Comparison of ENCODE assay signal across 8 cellular contexts in genomic region chr7:322111-322671, GRCh38. TPM values are rescaled to one million over a fixed set of nuclear protein-coding genes. Genes with fewer than 3 reads are reported as not detected.
DNase-seq lines count a peak whose midpoint lies in the region; ATAC-seq and TF ChIP-seq lines count a peak whose summit lies in the region.

No MANE protein-coding gene starts in this region.

- H3K9me3 ChIP-seq in SU-DHL-6 (ENCODE audit: insufficient read depth, low read length) (no peaks in the 10 kb centered on the region), right cardiac atrium (ENCODE audit: control insufficient read depth, low read length) (no peaks in the 10 kb centered on the region), gastrocnemius medialis (no peaks in the 10 kb centered on the region)

- no peak overlapping the region for H3K4me3 Mint-ChIP-seq in activated naive CD8-positive, alpha-beta T cell treated with anti-CD3 and anti-CD28 coated beads, Interleukin-2, amount 10 ng/mL, durations not matched to agents 7 days and 5 days

- ATAC-seq in HG03095 (IDR thresholded peaks at IDR 0.05; ENCODE audit: unreplicated experiment): peak; percentile 52
- peak; percentile 96 for ATAC-seq in activated naive CD8-positive, alpha-beta T cell treated with anti-CD3 and anti-CD28 coated beads, Interleukin-2, amount 10 ng/mL, durations not matched to agents 7 days and 5 days (ENCODE audit: low read depth)
- peak; percentile 82 to 88 for ATAC-seq in right cardiac atrium
- ATAC-seq in gastrocnemius medialis: peak; percentile 49 to 78
- no peak for ATAC-seq in HG02884 (IDR thresholded peaks at IDR 0.05; ENCODE audit: unreplicated experiment)
- ATAC-seq in HG03196 (IDR thresholded peaks at IDR 0.05; ENCODE audit: unreplicated experiment): no peak

- no peak overlapping the region for H3K4me2 ChIP-seq in SU-DHL-6 (ENCODE audit: low read depth, low read length, poor library complexity, severe bottlenecking)

- no peaks in the 10 kb centered on the region for H3K4me1 Mint-ChIP-seq in activated naive CD8-positive, alpha-beta T cell treated with anti-CD3 and anti-CD28 coated beads, Interleukin-2, amount 10 ng/mL, durations not matched to agents 7 days and 5 days

- H3K9me2 ChIP-seq in SU-DHL-6 (replicated peaks; ENCODE audit: insufficient read depth, low read length): no peaks in the 10 kb centered on the region

- 0 out of 2 replicates have a peak, but pooled peaks cover 3% of the 10 kb centered on the region for H3K27me3 ChIP-seq in SU-DHL-6 (ENCODE audit: low read length)
- H3K27me3 ChIP-seq in right cardiac atrium (ENCODE audit: control insufficient read depth, insufficient read depth): no peaks in the 10 kb centered on the region
- peaks cover 0 to 2% (median 0%) of the 10 kb centered on the region in 3 donors for H3K27me3 ChIP-seq in gastrocnemius medialis

- H3K4me1 ChIP-seq in right cardiac atrium (ENCODE audit: control insufficient read depth, insufficient read depth, low read length) (no peaks in the 10 kb centered on the region), gastrocnemius medialis (peaks cover 4 to 12% of the 10 kb centered on the region in 2 donors)

- peak; percentile 44 for DNase-seq in GDM1 (lab: John Stamatoyannopoulos, UW)
- peak; percentile 95 for DNase-seq in activated naive CD8-positive, alpha-beta T cell treated with anti-CD3 and anti-CD28 coated beads, Interleukin-2, amount 10 ng/mL, durations not matched to agents 7 days and 5 days
- peak; percentile 60 to 89 (median 88) for DNase-seq in right cardiac atrium
- DNase-seq in gastrocnemius medialis: peak in 1 of 2 donors; percentile 48

- 10% methylated on average over 45 of the region's 45 CpGs for WGBS in right cardiac atrium

- TF ChIP-seq POLR2A in gastrocnemius medialis (IDR thresholded peaks at IDR 0.05): no peak

- H4K20me1 ChIP-seq in SU-DHL-6 (ENCODE audit: low read depth, low read length): no peaks in the 10 kb centered on the region

- H3K9ac ChIP-seq in SU-DHL-6 (ENCODE audit: low read length): no peak overlapping the region

- H3K27ac ChIP-seq in SU-DHL-6 (ENCODE audit: low read depth, low read length): no peak overlapping the region
- no peak overlapping the region for H3K27ac ChIP-seq in right cardiac atrium (ENCODE audit: low read length)
- no peak overlapping the region for H3K27ac ChIP-seq in gastrocnemius medialis

- no peaks in the 10 kb centered on the region for H3K36me3 Mint-ChIP-seq in activated naive CD8-positive, alpha-beta T cell treated with anti-CD3 and anti-CD28 coated beads, Interleukin-2, amount 10 ng/mL, durations not matched to agents 7 days and 5 days

- H3K79me2 ChIP-seq in SU-DHL-6 (ENCODE audit: insufficient read depth, low read length): no peaks in the 10 kb centered on the region

- POLR2A ChIA-PET in activated naive CD8-positive, alpha-beta T cell treated with anti-CD3 and anti-CD28 coated beads, Interleukin-2, amount 10 ng/mL, durations not matched to agents 7 days and 5 days (lab: Charles Lee): no interaction called here

- H3K36me3 ChIP-seq in SU-DHL-6 (ENCODE audit: low read length): no peaks in the 10 kb centered on the region
- no peaks in the 10 kb centered on the region for H3K36me3 ChIP-seq in gastrocnemius medialis

- TF ChIP-seq CTCF in SU-DHL-6 (IDR thresholded peaks at IDR 0.05; ENCODE audit: insufficient read depth, low read length, poor library complexity, severe bottlenecking) (peak; percentile 85), gastrocnemius medialis (IDR thresholded peaks at IDR 0.05 in 4 of 5, conservative IDR thresholded peaks at IDR 0.05 in 1 of 5) (peak; percentile 79 to 98 (median 92))

- no peak overlapping the region for H2AFZ ChIP-seq in SU-DHL-6 (ENCODE audit: low read depth, low read length, severe bottlenecking)

- H3F3A ChIP-seq in SU-DHL-6 (ENCODE audit: insufficient read depth): no peaks in the 10 kb centered on the region

- H3K4me3 ChIP-seq in SU-DHL-6 (ENCODE audit: insufficient read depth, low read length, poor library complexity, severe bottlenecking) (no peak overlapping the region), right cardiac atrium (ENCODE audit: low read length) (no peak overlapping the region), gastrocnemius medialis (no peak overlapping the region)

- no peaks in the 10 kb centered on the region for H3K9me3 Mint-ChIP-seq in activated naive CD8-positive, alpha-beta T cell treated with anti-CD3 and anti-CD28 coated beads, Interleukin-2, amount 10 ng/mL, durations not matched to agents 7 days and 5 days

- in situ Hi-C loops in gastrocnemius medialis (cut with MboI; ENCODE audit: low sequenced_read_pairs in 4 of 4): loop anchor here in 3 of 4 donors (5.0 to 10.0 kb wide), 3 partner anchors 413 to 455 kb away; no protein-coding TSS in a partner anchor

- intact Hi-C loops in right cardiac atrium (cut with DNase I) (loop anchor here (2.0 to 10.0 kb wide), 6 partner anchors 313 to 553 kb away; partner anchors contain the start of gene GET4 (in 1 of the 4)), gastrocnemius medialis (cut with DNase I; ENCODE audit: low total_unique reads) (loop anchor here (1.0 to 10.0 kb wide), 3 partner anchors 315 to 553 kb away; partner anchors contain the start of gene GET4)

- H3K27me3 Mint-ChIP-seq in activated naive CD8-positive, alpha-beta T cell treated with anti-CD3 and anti-CD28 coated beads, Interleukin-2, amount 10 ng/mL, durations not matched to agents 7 days and 5 days: peaks cover 6% of the 10 kb centered on the region

- no peak overlapping the region for H3K27ac Mint-ChIP-seq in activated naive CD8-positive, alpha-beta T cell treated with anti-CD3 and anti-CD28 coated beads, Interleukin-2, amount 10 ng/mL, durations not matched to agents 7 days and 5 days

RNA-seq across cellular contexts. Expression of gene FOXL3, which starts 32.2 kb away (rescaled TPM):
- not detected for total RNA-seq in activated naive CD8-positive, alpha-beta T cell treated with anti-CD3 and anti-CD28 coated beads, Interleukin-2, amount 10 ng/mL, durations not matched to agents 7 days and 5 days
- total RNA-seq in right cardiac atrium (not detected), gastrocnemius medialis (not detected)
- polyA plus RNA-seq in right cardiac atrium: not detected

Comparison
In these comparisons a context has a peak if more than half of its experiments do, and no peak if none do; other contexts are left out.
1. ATAC-seq: peak in HG03095 (single experiment), activated naive CD8-positive, alpha-beta T cell treated with anti-CD3 and anti-CD28 coated beads, Interleukin-2, amount 10 ng/mL, durations not matched to agents 7 days and 5 days (single experiment), right cardiac atrium (2 of 2) and gastrocnemius medialis (2 of 2); none in HG02884 (single experiment) and HG03196 (single experiment).